ENCODE assay signal across 17 cellular contexts in the genomic region with DNA sequence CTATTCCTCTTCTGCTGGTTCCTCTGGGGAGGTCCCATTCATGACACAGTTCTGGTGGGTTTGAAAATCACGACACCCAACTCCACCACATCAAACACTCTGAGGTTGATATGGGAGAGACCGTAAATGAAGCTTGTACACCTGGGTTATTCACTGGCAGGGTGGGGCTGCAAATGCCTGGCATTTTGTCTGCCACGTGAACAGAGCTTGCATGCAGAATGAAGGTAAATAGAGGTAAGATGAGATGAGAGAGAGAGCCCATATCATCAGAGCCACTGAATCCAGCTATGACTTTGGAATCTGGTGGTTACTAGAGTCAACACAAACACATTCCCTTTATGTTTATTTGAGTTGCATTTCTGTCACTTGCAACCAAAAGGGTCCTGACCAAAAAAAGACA.
"Had no signal": no experiment of that assay in that cellular context is flagged by ENCODE, and none has a peak within 500 bp of the region (broad histone marks: within the 10 kb centered on the region; RNA-seq: fewer than 3 reads in every experiment).

No MANE protein-coding gene starts in this region.

- FAIRE-seq: endothelial cell of umbilical vein had no signal

- H3K27ac ChIP-seq: WERI-Rb-1 had no signal

- H3K4me3 Mint-ChIP-seq: activated CD8-positive, alpha-beta memory T cell treated with anti-CD3 and anti-CD28 coated beads, Interleukin-2, amount 10 ng/mL, durations not matched to agents 7 days and 5 days; activated naive CD4-positive, alpha-beta T cell treated with anti-CD3 and anti-CD28 coated beads for 36 hours; activated T-helper 17 cell treated with anti-CD3 and anti-CD28 coated beads, Interleukin-2, amount 50 U/mL, for 72 hours; dendritic cell treated with granulocyte-macrophage colony-stimulating factor and Interleukin-4, amounts not matched to agents 40 ng/mL and 50 ng/mL, for 4 days; naive thymus-derived CD4-positive, alpha-beta T cell had no signal

- DNase-seq: activated CD4-positive, alpha-beta T cell treated with anti-CD3 and anti-CD28 coated beads for 1 hour; activated CD8-positive, alpha-beta memory T cell treated with anti-CD3 and anti-CD28 coated beads, Interleukin-2, amount 10 ng/mL, durations not matched to agents 7 days and 5 days; activated naive CD4-positive, alpha-beta T cell treated with anti-CD3 and anti-CD28 coated beads for 36 hours; activated T-cell treated with anti-CD3 and anti-CD28 coated beads, Interleukin-2, amount 50 U/mL, for 1 hour; effector memory CD4-positive, alpha-beta T cell; esophagus squamous epithelium; mesenchymal stem cell; naive thymus-derived CD4-positive, alpha-beta T cell; ovary; stimulated activated CD4-positive, alpha-beta T cell treated with anti-CD3 and anti-CD28 coated beads, Interleukin-2, amount 100 ng/mL, for 24 hours; stimulated activated naive CD4-positive, alpha-beta T cell treated with Interleukin-2 at 50 U/mL for 16 hours; thyroid gland; WERI-Rb-1 had no signal

- H3K27ac Mint-ChIP-seq: activated CD8-positive, alpha-beta memory T cell treated with anti-CD3 and anti-CD28 coated beads, Interleukin-2, amount 10 ng/mL, durations not matched to agents 7 days and 5 days; activated naive CD4-positive, alpha-beta T cell treated with anti-CD3 and anti-CD28 coated beads for 36 hours; activated T-helper 17 cell treated with anti-CD3 and anti-CD28 coated beads, Interleukin-2, amount 50 U/mL, for 72 hours; dendritic cell treated with granulocyte-macrophage colony-stimulating factor and Interleukin-4, amounts not matched to agents 40 ng/mL and 50 ng/mL, for 4 days; naive thymus-derived CD4-positive, alpha-beta T cell had no signal

- H3K36me3 Mint-ChIP-seq: activated CD8-positive, alpha-beta memory T cell treated with anti-CD3 and anti-CD28 coated beads, Interleukin-2, amount 10 ng/mL, durations not matched to agents 7 days and 5 days had no signal

- H3K9me3 Mint-ChIP-seq: activated T-helper 17 cell treated with anti-CD3 and anti-CD28 coated beads, Interleukin-2, amount 50 U/mL, for 72 hours; dendritic cell treated with granulocyte-macrophage colony-stimulating factor and Interleukin-4, amounts not matched to agents 40 ng/mL and 50 ng/mL, for 4 days had no signal

- ATAC-seq: activated CD8-positive, alpha-beta memory T cell treated with anti-CD3 and anti-CD28 coated beads, Interleukin-2, amount 10 ng/mL, durations not matched to agents 7 days and 5 days; activated T-helper 17 cell treated with anti-CD3 and anti-CD28 coated beads, Interleukin-2, amount 50 U/mL, for 72 hours; naive thymus-derived CD4-positive, alpha-beta T cell had no signal

- H3K9me3 ChIP-seq: esophagus squamous epithelium, ovary, thyroid gland had no signal

- H3K4me1 Mint-ChIP-seq: activated CD8-positive, alpha-beta memory T cell treated with anti-CD3 and anti-CD28 coated beads, Interleukin-2, amount 10 ng/mL, durations not matched to agents 7 days and 5 days had no signal

- H3K4me3 ChIP-seq: ascending aorta, esophagus squamous epithelium, ovary, thyroid gland had no signal

- H3K27me3 ChIP-seq: ascending aorta, esophagus squamous epithelium, ovary, thyroid gland had no signal

- H3K36me3 ChIP-seq: ascending aorta, esophagus squamous epithelium, ovary, thyroid gland, WERI-Rb-1 had no signal
